1 cellular context compared by ENCODE assay signal in genomic region chr11:73236879-73237278, GRCh38.
A peak's percentile ranks its signal among the peaks of the same experiment; 100 is the strongest.
TF ChIP-seq lines count a peak whose summit lies in the region.

No MANE protein-coding gene starts in this region.

TF ChIP-seq in IMR-90, 13 proteins besides CTCF, POLR2A, EP300 and RAD21 (continued from another document):
- TF ChIP-seq RCOR1 (IDR thresholded peaks at IDR 0.05; ENCODE audit: insufficient replicate concordance, low read length) (no peak), RFX5 (IDR thresholded peaks at IDR 0.05; ENCODE audit: low read depth, low read length) (no peak), CHD1 (IDR thresholded peaks at IDR 0.05; ENCODE audit: low read depth, low read length) (no peak), BHLHE40 (IDR thresholded peaks at IDR 0.05; ENCODE audit: low read depth, low read length) (no peak), MXI1 (IDR thresholded peaks at IDR 0.05; ENCODE audit: borderline replicate concordance, low read depth, low read length) (no peak), FOS (IDR thresholded peaks at IDR 0.05; ENCODE audit: low read depth, low read length) (no peak), CEBPB (IDR thresholded peaks at IDR 0.05; ENCODE audit: low read depth, low read length) (peak; percentile 8; the same call in 1 of the 2 replicates), MAFK (IDR thresholded peaks at IDR 0.05; ENCODE audit: low read depth, low read length) (no peak)
